Comparison of ENCODE assay signal across 28 cellular contexts in genomic region chr3:190222916-190223315, GRCh38.
"Had no signal": no experiment of that assay in that cellular context is flagged by ENCODE, and none has a peak within 500 bp of the region (broad histone marks: within the 10 kb centered on the region; RNA-seq: fewer than 3 reads in every experiment).

No MANE protein-coding gene starts in this region.

- H3K4me3 Mint-ChIP-seq: dendritic cell treated with granulocyte-macrophage colony-stimulating factor and Interleukin-4, amounts not matched to agents 40 ng/mL and 50 ng/mL, for 4 days; effector memory CD8-positive, alpha-beta T cell; endodermal cell had no signal

- H3K27ac ChIP-seq: colonic mucosa, coronary artery, dorsolateral prefrontal cortex, epithelial cell of prostate, esophagus muscularis mucosa, esophagus squamous epithelium, foreskin keratinocyte, gastrocnemius medialis, gastroesophageal sphincter, heart left ventricle had no signal

- FAIRE-seq: colon, endometrium, endothelial cell of umbilical vein, frontal cortex had no signal

- DNase-seq: colonic mucosa; cortex of kidney; dermis blood vessel endothelial cell; dorsolateral prefrontal cortex; effector CD4-positive, alpha-beta T cell; effector CD8-positive, alpha-beta T cell; effector memory CD4-positive, alpha-beta T cell; effector memory CD8-positive, alpha-beta T cell; endodermal cell; erythroblast; esophagus squamous epithelium; foreskin fibroblast; foreskin keratinocyte; foreskin melanocyte; gastrocnemius medialis; glutamatergic neuron; head of caudate nucleus; heart left ventricle had no signal

- ATAC-seq: effector memory CD8-positive, alpha-beta T cell; esophagus mucosa; foreskin keratinocyte; gastrocnemius medialis; gastroesophageal sphincter had no signal

- H3K27me3 ChIP-seq: colonic mucosa, esophagus muscularis mucosa, esophagus squamous epithelium, foreskin keratinocyte, gastrocnemius medialis, gastroesophageal sphincter, heart left ventricle had no signal

- H3K36me3 ChIP-seq: colonic mucosa, esophagus muscularis mucosa, esophagus squamous epithelium, gastrocnemius medialis, gastroesophageal sphincter, heart left ventricle had no signal

- H3K4me3 ChIP-seq: colonic mucosa, coronary artery, dorsolateral prefrontal cortex, esophagus muscularis mucosa, esophagus squamous epithelium, gastrocnemius medialis, gastroesophageal sphincter, heart left ventricle had no signal

- H3K27ac Mint-ChIP-seq: dendritic cell treated with granulocyte-macrophage colony-stimulating factor and Interleukin-4, amounts not matched to agents 40 ng/mL and 50 ng/mL, for 4 days; effector memory CD8-positive, alpha-beta T cell; endodermal cell had no signal

- H3K4me1 ChIP-seq: colonic mucosa, esophagus muscularis mucosa, esophagus squamous epithelium, foreskin keratinocyte, gastrocnemius medialis, gastroesophageal sphincter, heart left ventricle had no signal

- H3K9me3 ChIP-seq: colonic mucosa, esophagus squamous epithelium, gastrocnemius medialis, gastroesophageal sphincter had no signal
